In the genomic region with DNA sequence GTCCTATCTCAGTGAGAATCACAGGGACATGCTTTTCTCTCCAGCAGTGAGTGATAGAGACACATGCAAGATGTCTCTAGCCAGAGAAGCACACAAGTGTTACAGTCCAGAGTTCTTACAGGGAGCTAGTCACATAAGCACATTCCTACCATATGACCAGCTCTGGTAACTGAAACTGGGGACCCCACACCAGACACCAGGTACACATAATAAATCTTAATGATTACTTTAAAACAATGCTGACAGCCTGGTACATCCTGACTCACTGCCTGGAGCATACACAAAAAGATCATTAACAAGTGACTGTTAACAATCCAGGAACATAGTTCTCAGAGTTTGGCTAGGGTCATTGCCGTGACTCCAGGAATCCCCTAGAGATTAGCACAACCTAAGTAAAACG, we compare ENCODE assay signal across 13 cellular contexts. TPM values are rescaled to one million over a fixed set of nuclear protein-coding genes. Genes with fewer than 3 reads are reported as not detected.
A peak's percentile ranks its signal among the peaks of the same experiment; 100 is the strongest.
DNase-seq lines count a peak whose midpoint lies in the region; ATAC-seq and TF ChIP-seq lines count a peak whose summit lies in the region.
"Had no signal": no experiment of that assay in that cellular context is flagged by ENCODE, and none has a peak within 500 bp of the region (broad histone marks: within the 10 kb centered on the region; RNA-seq: fewer than 3 reads in every experiment).

No MANE protein-coding gene starts in this region.

- no peak for ATAC-seq in natural killer cell
- no peak for ATAC-seq in WTC11
- ATAC-seq: activated CD8-positive, alpha-beta T cell treated with anti-CD3 and anti-CD28 coated beads for 36 hours had no signal

- POLR2A ChIA-PET in WTC11 (lab: Charles Lee): no interaction called here

- TF ChIP-seq EP300 in Ishikawa (IDR thresholded peaks at IDR 0.05; ENCODE audit: borderline replicate concordance): peak; percentile 74; the same call in 1 of the 2 replicates

- peak; percentile 29 for DNase-seq in AG08395 (ENCODE audit: low spot score)
- peak; percentile 22 for DNase-seq in epithelial cell of esophagus (ENCODE audit: low read depth)
- DNase-seq in mesothelial cell of epicardium (ENCODE audit: low spot score in 2 of 2, unreplicated experiment in 2 of 2): no peak
- DNase-seq in NCI-H748 (lab: John Stamatoyannopoulos, UW; ENCODE audit: unreplicated experiment): no peak
- DNase-seq in inferior parietal cortex (ENCODE audit: extremely low spot score): no peak
- no peak for DNase-seq in natural killer cell
- DNase-seq in WTC11 (ENCODE audit: low spot score): no peak
- DNase-seq: activated CD8-positive, alpha-beta T cell treated with anti-CD3 and anti-CD28 coated beads for 36 hours; central memory CD4-positive, alpha-beta T cell; H7; NCI-H1092 treated with DMSO at 0.1 percent for 48 hours; nephron progenitor cell had no signal

- H3K27me3 Mint-ChIP-seq in mesothelial cell of epicardium (ENCODE audit: low read depth): no peaks in the 10 kb centered on the region
- no peaks in the 10 kb centered on the region for H3K27me3 Mint-ChIP-seq in natural killer cell (ENCODE audit: low read depth in 2 of 2)
- no peaks in the 10 kb centered on the region for H3K27me3 Mint-ChIP-seq in WTC11 (ENCODE audit: low read depth)
- H3K27me3 Mint-ChIP-seq: activated CD8-positive, alpha-beta T cell treated with anti-CD3 and anti-CD28 coated beads for 36 hours had no signal

- peak overlapping the region; percentile 91 for H3K27ac Mint-ChIP-seq in mesothelial cell of epicardium
- H3K27ac Mint-ChIP-seq in natural killer cell: no peak overlapping the region
- no peak overlapping the region for H3K27ac Mint-ChIP-seq in WTC11
- H3K27ac Mint-ChIP-seq: activated CD8-positive, alpha-beta T cell treated with anti-CD3 and anti-CD28 coated beads for 36 hours; nephron progenitor cell had no signal

- peaks cover 26% of the 10 kb centered on the region for H3K9me3 Mint-ChIP-seq in mesothelial cell of epicardium
- H3K9me3 Mint-ChIP-seq in natural killer cell: peaks cover 0 to 3% of the 10 kb centered on the region in 2 donors
- H3K9me3 Mint-ChIP-seq in WTC11: peaks cover 32% of the 10 kb centered on the region

- H3K36me3 Mint-ChIP-seq in mesothelial cell of epicardium: peaks cover 27% of the 10 kb centered on the region
- no peaks in the 10 kb centered on the region for H3K36me3 Mint-ChIP-seq in natural killer cell
- H3K36me3 Mint-ChIP-seq in WTC11: peaks cover 27% of the 10 kb centered on the region

- CTCF ChIA-PET in WTC11 (lab: Charles Lee): no interaction called here

- H3K4me3 Mint-ChIP-seq in mesothelial cell of epicardium (no peak overlapping the region), natural killer cell (no peak overlapping the region), WTC11 (no peak overlapping the region)
- H3K4me3 Mint-ChIP-seq: activated CD8-positive, alpha-beta T cell treated with anti-CD3 and anti-CD28 coated beads for 36 hours; nephron progenitor cell had no signal

- peaks cover 27% of the 10 kb centered on the region for H3K4me1 Mint-ChIP-seq in mesothelial cell of epicardium
- peaks cover 9 to 29% of the 10 kb centered on the region in 2 donors for H3K4me1 Mint-ChIP-seq in natural killer cell
- H3K4me1 Mint-ChIP-seq in WTC11: no peaks in the 10 kb centered on the region

- H3K4me3 ChIP-seq in epithelial cell of esophagus (ENCODE audit: low read length): no peak overlapping the region

- TF ChIP-seq CTCF in epithelial cell of esophagus (IDR thresholded peaks at IDR 0.05; ENCODE audit: insufficient read depth, low read depth, low read length, missing control alignments) (no peak), mesothelial cell of epicardium (IDR thresholded peaks at IDR 0.05; ENCODE audit: unreplicated experiment) (no peak), natural killer cell (IDR thresholded peaks at IDR 0.05) (no peak), WTC11 (IDR thresholded peaks at IDR 0.05) (no peak)

- intact Hi-C loops in natural killer cell (cut with micrococcal nuclease): no loop called here

- no peak; the same call in 1 of the 2 replicates for TF ChIP-seq RAD21 in Ishikawa (IDR thresholded peaks at IDR 0.05; ENCODE audit: low read depth)

TF ChIP-seq in Ishikawa, 13 proteins besides CTCF, POLR2A, EP300 and RAD21:
- no peak for TF ChIP-seq ZBTB7A (IDR thresholded peaks at IDR 0.05; ENCODE audit: low read depth)
- TF ChIP-seq TCF12 (IDR thresholded peaks at IDR 0.05; ENCODE audit: low read depth): peak; percentile 57
- TF ChIP-seq, protein P1, sequence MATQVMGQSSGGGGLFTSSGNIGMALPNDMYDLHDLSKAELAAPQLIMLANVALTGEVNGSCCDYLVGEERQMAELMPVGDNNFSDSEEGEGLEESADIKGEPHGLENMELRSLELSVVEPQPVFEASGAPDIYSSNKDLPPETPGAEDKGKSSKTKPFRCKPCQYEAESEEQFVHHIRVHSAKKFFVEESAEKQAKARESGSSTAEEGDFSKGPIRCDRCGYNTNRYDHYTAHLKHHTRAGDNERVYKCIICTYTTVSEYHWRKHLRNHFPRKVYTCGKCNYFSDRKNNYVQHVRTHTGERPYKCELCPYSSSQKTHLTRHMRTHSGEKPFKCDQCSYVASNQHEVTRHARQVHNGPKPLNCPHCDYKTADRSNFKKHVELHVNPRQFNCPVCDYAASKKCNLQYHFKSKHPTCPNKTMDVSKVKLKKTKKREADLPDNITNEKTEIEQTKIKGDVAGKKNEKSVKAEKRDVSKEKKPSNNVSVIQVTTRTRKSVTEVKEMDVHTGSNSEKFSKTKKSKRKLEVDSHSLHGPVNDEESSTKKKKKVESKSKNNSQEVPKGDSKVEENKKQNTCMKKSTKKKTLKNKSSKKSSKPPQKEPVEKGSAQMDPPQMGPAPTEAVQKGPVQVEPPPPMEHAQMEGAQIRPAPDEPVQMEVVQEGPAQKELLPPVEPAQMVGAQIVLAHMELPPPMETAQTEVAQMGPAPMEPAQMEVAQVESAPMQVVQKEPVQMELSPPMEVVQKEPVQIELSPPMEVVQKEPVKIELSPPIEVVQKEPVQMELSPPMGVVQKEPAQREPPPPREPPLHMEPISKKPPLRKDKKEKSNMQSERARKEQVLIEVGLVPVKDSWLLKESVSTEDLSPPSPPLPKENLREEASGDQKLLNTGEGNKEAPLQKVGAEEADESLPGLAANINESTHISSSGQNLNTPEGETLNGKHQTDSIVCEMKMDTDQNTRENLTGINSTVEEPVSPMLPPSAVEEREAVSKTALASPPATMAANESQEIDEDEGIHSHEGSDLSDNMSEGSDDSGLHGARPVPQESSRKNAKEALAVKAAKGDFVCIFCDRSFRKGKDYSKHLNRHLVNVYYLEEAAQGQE (IDR thresholded peaks at IDR 0.05; ENCODE audit: low read depth): no peak
- TF ChIP-seq TEAD4 (IDR thresholded peaks at IDR 0.05): peak; percentile 38; the same call in 1 of the 2 replicates

TF ChIP-seq in WTC11, 78 proteins besides CTCF, POLR2A, EP300 and RAD21 (continues in another document):
- TF ChIP-seq, protein P2, sequence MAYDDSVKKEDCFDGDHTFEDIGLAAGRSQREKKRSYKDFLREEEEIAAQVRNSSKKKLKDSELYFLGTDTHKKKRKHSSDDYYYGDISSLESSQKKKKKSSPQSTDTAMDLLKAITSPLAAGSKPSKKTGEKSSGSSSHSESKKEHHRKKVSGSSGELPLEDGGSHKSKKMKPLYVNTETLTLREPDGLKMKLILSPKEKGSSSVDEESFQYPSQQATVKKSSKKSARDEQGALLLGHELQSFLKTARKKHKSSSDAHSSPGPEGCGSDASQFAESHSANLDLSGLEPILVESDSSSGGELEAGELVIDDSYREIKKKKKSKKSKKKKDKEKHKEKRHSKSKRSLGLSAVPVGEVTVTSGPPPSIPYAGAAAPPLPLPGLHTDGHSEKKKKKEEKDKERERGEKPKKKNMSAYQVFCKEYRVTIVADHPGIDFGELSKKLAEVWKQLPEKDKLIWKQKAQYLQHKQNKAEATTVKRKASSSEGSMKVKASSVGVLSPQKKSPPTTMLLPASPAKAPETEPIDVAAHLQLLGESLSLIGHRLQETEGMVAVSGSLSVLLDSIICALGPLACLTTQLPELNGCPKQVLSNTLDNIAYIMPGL (CRISPR knock-in tag; IDR thresholded peaks at IDR 0.05): no peak
- TF ChIP-seq, protein P3, sequence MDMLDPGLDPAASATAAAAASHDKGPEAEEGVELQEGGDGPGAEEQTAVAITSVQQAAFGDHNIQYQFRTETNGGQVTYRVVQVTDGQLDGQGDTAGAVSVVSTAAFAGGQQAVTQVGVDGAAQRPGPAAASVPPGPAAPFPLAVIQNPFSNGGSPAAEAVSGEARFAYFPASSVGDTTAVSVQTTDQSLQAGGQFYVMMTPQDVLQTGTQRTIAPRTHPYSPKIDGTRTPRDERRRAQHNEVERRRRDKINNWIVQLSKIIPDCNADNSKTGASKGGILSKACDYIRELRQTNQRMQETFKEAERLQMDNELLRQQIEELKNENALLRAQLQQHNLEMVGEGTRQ (CRISPR knock-in tag; IDR thresholded peaks at IDR 0.05): no peak
- TF ChIP-seq, protein P4, sequence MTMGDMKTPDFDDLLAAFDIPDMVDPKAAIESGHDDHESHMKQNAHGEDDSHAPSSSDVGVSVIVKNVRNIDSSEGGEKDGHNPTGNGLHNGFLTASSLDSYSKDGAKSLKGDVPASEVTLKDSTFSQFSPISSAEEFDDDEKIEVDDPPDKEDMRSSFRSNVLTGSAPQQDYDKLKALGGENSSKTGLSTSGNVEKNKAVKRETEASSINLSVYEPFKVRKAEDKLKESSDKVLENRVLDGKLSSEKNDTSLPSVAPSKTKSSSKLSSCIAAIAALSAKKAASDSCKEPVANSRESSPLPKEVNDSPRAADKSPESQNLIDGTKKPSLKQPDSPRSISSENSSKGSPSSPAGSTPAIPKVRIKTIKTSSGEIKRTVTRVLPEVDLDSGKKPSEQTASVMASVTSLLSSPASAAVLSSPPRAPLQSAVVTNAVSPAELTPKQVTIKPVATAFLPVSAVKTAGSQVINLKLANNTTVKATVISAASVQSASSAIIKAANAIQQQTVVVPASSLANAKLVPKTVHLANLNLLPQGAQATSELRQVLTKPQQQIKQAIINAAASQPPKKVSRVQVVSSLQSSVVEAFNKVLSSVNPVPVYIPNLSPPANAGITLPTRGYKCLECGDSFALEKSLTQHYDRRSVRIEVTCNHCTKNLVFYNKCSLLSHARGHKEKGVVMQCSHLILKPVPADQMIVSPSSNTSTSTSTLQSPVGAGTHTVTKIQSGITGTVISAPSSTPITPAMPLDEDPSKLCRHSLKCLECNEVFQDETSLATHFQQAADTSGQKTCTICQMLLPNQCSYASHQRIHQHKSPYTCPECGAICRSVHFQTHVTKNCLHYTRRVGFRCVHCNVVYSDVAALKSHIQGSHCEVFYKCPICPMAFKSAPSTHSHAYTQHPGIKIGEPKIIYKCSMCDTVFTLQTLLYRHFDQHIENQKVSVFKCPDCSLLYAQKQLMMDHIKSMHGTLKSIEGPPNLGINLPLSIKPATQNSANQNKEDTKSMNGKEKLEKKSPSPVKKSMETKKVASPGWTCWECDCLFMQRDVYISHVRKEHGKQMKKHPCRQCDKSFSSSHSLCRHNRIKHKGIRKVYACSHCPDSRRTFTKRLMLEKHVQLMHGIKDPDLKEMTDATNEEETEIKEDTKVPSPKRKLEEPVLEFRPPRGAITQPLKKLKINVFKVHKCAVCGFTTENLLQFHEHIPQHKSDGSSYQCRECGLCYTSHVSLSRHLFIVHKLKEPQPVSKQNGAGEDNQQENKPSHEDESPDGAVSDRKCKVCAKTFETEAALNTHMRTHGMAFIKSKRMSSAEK (CRISPR knock-in tag; IDR thresholded peaks at IDR 0.05; ENCODE audit: borderline replicate concordance): no peak

RNA-seq across cellular contexts. Expression of a gene that starts 53.6 kb away (rescaled TPM):
- 80.7 to 95.5 TPM (median 85.0 TPM) in 3 replicates for total RNA-seq in mesothelial cell of epicardium
- total RNA-seq in natural killer cell: 10 to 100 TPM; 49.2 to 57.1 (median 50.0) TPM
- total RNA-seq in WTC11 (2021): 63.1 to 80.1 TPM (median 71.7 TPM) in 3 replicates

Comparison
In these comparisons a context has a peak if more than half of its experiments do, and no peak if none do; other contexts are left out.
1. DNase-seq: peak in AG08395 (single experiment) and epithelial cell of esophagus (single experiment); none in mesothelial cell of epicardium (0 of 2), NCI-H748 (single experiment), inferior parietal cortex (single experiment), natural killer cell (single experiment) and WTC11 (single experiment).